ENCODE assay signal across 31 cellular contexts in the genomic region with DNA sequence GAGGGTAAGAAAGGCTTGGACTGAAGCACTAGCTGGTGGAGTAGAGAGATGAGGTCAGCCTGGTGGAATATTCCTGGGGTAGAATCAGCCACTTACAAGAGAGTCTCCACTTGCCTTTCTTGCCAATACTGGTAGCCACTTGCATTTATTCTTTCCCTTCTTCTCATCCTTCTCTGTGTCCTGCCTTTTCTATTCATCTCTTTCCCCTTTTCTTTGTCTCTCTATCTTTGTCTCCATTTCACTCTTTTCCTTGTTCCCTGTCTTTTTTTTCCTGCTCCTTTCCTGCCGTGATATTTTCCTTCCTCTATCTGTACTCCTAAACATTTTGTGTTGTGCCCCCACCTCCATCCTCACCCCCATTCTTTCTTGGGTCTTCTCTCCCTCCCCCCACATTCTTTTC.
"Had no signal": no experiment of that assay in that cellular context is flagged by ENCODE, and none has a peak within 500 bp of the region (broad histone marks: within the 10 kb centered on the region; RNA-seq: fewer than 3 reads in every experiment).

No MANE protein-coding gene starts in this region.

- H3K27me3 ChIP-seq: esophagus squamous epithelium had no signal

- DNase-seq: activated CD4-positive, alpha-beta memory T cell treated with anti-CD3 and anti-CD28 coated beads for 36 hours; activated CD4-positive, alpha-beta T cell treated with anti-CD3 and anti-CD28 coated beads for 36 hours; activated CD4-positive, alpha-beta T cell treated with anti-CD3 and anti-CD28 coated beads, Interleukin-2, amount 10 ng/mL, durations not matched to agents 24 days and 14 days; activated CD4-positive, CD25-positive, alpha-beta regulatory T cell; activated CD4-positive, CD25-positive, alpha-beta regulatory T cell treated with anti-CD3 and anti-CD28 coated beads, Interleukin-2, amount 50 U/mL, for 72 hours; activated CD8-positive, alpha-beta memory T cell treated with anti-CD3 and anti-CD28 coated beads, Interleukin-2, amount 10 ng/mL, durations not matched to agents 7 days and 5 days; activated CD8-positive, alpha-beta memory T cell treated with anti-CD3 and anti-CD28 coated beads, Interleukin-2, amount 50 U/mL, for 4 hours; activated CD8-positive, alpha-beta T cell treated with anti-CD3 and anti-CD28 coated beads, Interleukin-2, amount 10 ng/mL, durations not matched to agents 7 days and 5 days; activated gamma-delta T cell; activated naive CD4-positive, alpha-beta T cell; activated naive CD4-positive, alpha-beta T cell treated with anti-CD3 and anti-CD28 coated beads, Interleukin-2, amount 10 ng/mL, durations not matched to agents 7 days and 5 days; activated naive CD8-positive, alpha-beta T cell treated with anti-CD3 and anti-CD28 coated beads, Interleukin-2, amount 10 ng/mL, durations not matched to agents 7 days and 5 days; activated T-cell treated with anti-CD3 and anti-CD28 coated beads, Interleukin-2, amount 50 U/mL, for 24 hours; activated T-cell treated with anti-CD3 and anti-CD28 coated beads, Interleukin-2, amount 50 U/mL, for 72 hours; cortex of kidney; dermis blood vessel endothelial cell; effector CD8-positive, alpha-beta T cell; esophagus squamous epithelium; foreskin fibroblast; SW 1271; T-helper 1 cell; T-helper 17 cell; T1000 had no signal

- H3K36me3 Mint-ChIP-seq: activated CD4-positive, alpha-beta memory T cell treated with anti-CD3 and anti-CD28 coated beads for 36 hours; activated CD8-positive, alpha-beta memory T cell treated with anti-CD3 and anti-CD28 coated beads, Interleukin-2, amount 10 ng/mL, durations not matched to agents 7 days and 5 days; activated naive CD4-positive, alpha-beta T cell treated with anti-CD3 and anti-CD28 coated beads, Interleukin-2, amount 10 ng/mL, durations not matched to agents 7 days and 5 days; activated naive CD4-positive, alpha-beta T cell treated with anti-CD3 and anti-CD28 coated beads, Interleukin-2, amount 50 U/mL, for 72 hours; activated naive CD8-positive, alpha-beta T cell treated with anti-CD3 and anti-CD28 coated beads, Interleukin-2, amount 10 ng/mL, durations not matched to agents 7 days and 5 days had no signal

- H3K27ac ChIP-seq: epithelial cell of prostate had no signal

- H3K9me3 ChIP-seq: esophagus squamous epithelium had no signal

- H3K9me3 Mint-ChIP-seq: activated CD4-positive, alpha-beta memory T cell treated with anti-CD3 and anti-CD28 coated beads for 36 hours; activated CD4-positive, alpha-beta T cell treated with anti-CD3 and anti-CD28 coated beads, Interleukin-2, amount 10 ng/mL, durations not matched to agents 24 days and 14 days; activated naive CD4-positive, alpha-beta T cell treated with anti-CD3 and anti-CD28 coated beads, Interleukin-2, amount 10 ng/mL, durations not matched to agents 7 days and 5 days; activated naive CD4-positive, alpha-beta T cell treated with anti-CD3 and anti-CD28 coated beads, Interleukin-2, amount 50 U/mL, for 72 hours; activated naive CD8-positive, alpha-beta T cell treated with anti-CD3 and anti-CD28 coated beads, Interleukin-2, amount 10 ng/mL, durations not matched to agents 7 days and 5 days; activated T-cell treated with anti-CD3 and anti-CD28 coated beads, Interleukin-2, amount 50 U/mL, for 24 hours; T-helper 2 cell treated with Interferon-gamma antibody and Interleukin-4, amounts not matched to agents 5 μg/mL and 100 μg/mL, for 36 hours had no signal

- H3K36me3 ChIP-seq: esophagus squamous epithelium had no signal

- H3K27ac Mint-ChIP-seq: activated CD4-positive, alpha-beta memory T cell treated with anti-CD3 and anti-CD28 coated beads for 36 hours; activated CD4-positive, alpha-beta T cell treated with anti-CD3 and anti-CD28 coated beads for 36 hours; activated CD4-positive, alpha-beta T cell treated with anti-CD3 and anti-CD28 coated beads, Interleukin-2, amount 10 ng/mL, durations not matched to agents 24 days and 14 days; activated CD8-positive, alpha-beta memory T cell treated with anti-CD3 and anti-CD28 coated beads, Interleukin-2, amount 10 ng/mL, durations not matched to agents 7 days and 5 days; activated CD8-positive, alpha-beta T cell treated with anti-CD3 and anti-CD28 coated beads, Interleukin-2, amount 10 ng/mL, durations not matched to agents 7 days and 5 days; activated naive CD4-positive, alpha-beta T cell treated with anti-CD3 and anti-CD28 coated beads, Interleukin-2, amount 10 ng/mL, durations not matched to agents 7 days and 5 days; activated naive CD4-positive, alpha-beta T cell treated with anti-CD3 and anti-CD28 coated beads, Interleukin-2, amount 50 U/mL, for 72 hours; activated naive CD8-positive, alpha-beta T cell treated with anti-CD3 and anti-CD28 coated beads, Interleukin-2, amount 10 ng/mL, durations not matched to agents 7 days and 5 days; activated T-cell treated with anti-CD3 and anti-CD28 coated beads, Interleukin-2, amount 50 U/mL, for 24 hours; activated T-cell treated with anti-CD3 and anti-CD28 coated beads, Interleukin-2, amount 50 U/mL, for 72 hours; T-helper 17 cell; T-helper 2 cell treated with Interferon-gamma antibody and Interleukin-4, amounts not matched to agents 5 μg/mL and 100 μg/mL, for 36 hours had no signal

- ATAC-seq: activated CD4-positive, alpha-beta T cell treated with anti-CD3 and anti-CD28 coated beads for 36 hours; activated CD8-positive, alpha-beta memory T cell treated with anti-CD3 and anti-CD28 coated beads, Interleukin-2, amount 10 ng/mL, durations not matched to agents 7 days and 5 days; activated CD8-positive, alpha-beta T cell treated with anti-CD3 and anti-CD28 coated beads, Interleukin-2, amount 10 ng/mL, durations not matched to agents 7 days and 5 days; activated naive CD4-positive, alpha-beta T cell treated with anti-CD3 and anti-CD28 coated beads, Interleukin-2, amount 50 U/mL, for 72 hours; activated T-cell treated with anti-CD3 and anti-CD28 coated beads, Interleukin-2, amount 50 U/mL, for 72 hours; T-helper 17 cell had no signal

- FAIRE-seq: astrocyte, colon, endometrium, endothelial cell of umbilical vein, frontal cortex had no signal

- H3K4me1 Mint-ChIP-seq: activated CD4-positive, alpha-beta T cell treated with anti-CD3 and anti-CD28 coated beads for 36 hours; activated CD4-positive, alpha-beta T cell treated with anti-CD3 and anti-CD28 coated beads, Interleukin-2, amount 10 ng/mL, durations not matched to agents 24 days and 14 days; activated CD8-positive, alpha-beta memory T cell treated with anti-CD3 and anti-CD28 coated beads, Interleukin-2, amount 10 ng/mL, durations not matched to agents 7 days and 5 days; activated naive CD4-positive, alpha-beta T cell treated with anti-CD3 and anti-CD28 coated beads, Interleukin-2, amount 10 ng/mL, durations not matched to agents 7 days and 5 days; activated naive CD8-positive, alpha-beta T cell treated with anti-CD3 and anti-CD28 coated beads, Interleukin-2, amount 10 ng/mL, durations not matched to agents 7 days and 5 days; T-helper 17 cell had no signal

- H3K27me3 Mint-ChIP-seq: activated naive CD4-positive, alpha-beta T cell treated with anti-CD3 and anti-CD28 coated beads, Interleukin-2, amount 10 ng/mL, durations not matched to agents 7 days and 5 days had no signal

- H3K4me3 Mint-ChIP-seq: activated CD4-positive, alpha-beta memory T cell treated with anti-CD3 and anti-CD28 coated beads for 36 hours; activated CD4-positive, alpha-beta T cell treated with anti-CD3 and anti-CD28 coated beads for 36 hours; activated CD4-positive, alpha-beta T cell treated with anti-CD3 and anti-CD28 coated beads, Interleukin-2, amount 10 ng/mL, durations not matched to agents 24 days and 14 days; activated CD8-positive, alpha-beta memory T cell treated with anti-CD3 and anti-CD28 coated beads, Interleukin-2, amount 10 ng/mL, durations not matched to agents 7 days and 5 days; activated CD8-positive, alpha-beta T cell treated with anti-CD3 and anti-CD28 coated beads, Interleukin-2, amount 10 ng/mL, durations not matched to agents 7 days and 5 days; activated naive CD4-positive, alpha-beta T cell treated with anti-CD3 and anti-CD28 coated beads, Interleukin-2, amount 10 ng/mL, durations not matched to agents 7 days and 5 days; activated naive CD8-positive, alpha-beta T cell treated with anti-CD3 and anti-CD28 coated beads, Interleukin-2, amount 10 ng/mL, durations not matched to agents 7 days and 5 days; activated T-cell treated with anti-CD3 and anti-CD28 coated beads, Interleukin-2, amount 50 U/mL, for 24 hours; activated T-cell treated with anti-CD3 and anti-CD28 coated beads, Interleukin-2, amount 50 U/mL, for 72 hours; T-helper 17 cell; T-helper 2 cell treated with Interferon-gamma antibody and Interleukin-4, amounts not matched to agents 5 μg/mL and 100 μg/mL, for 36 hours had no signal
